ENCODE assay signal across 8 cellular contexts in genomic region chr9:132670816-132671371, GRCh38. TPM values are rescaled to one million over a fixed set of nuclear protein-coding genes. Genes with fewer than 3 reads are reported as not detected.
DNase-seq lines count a peak whose midpoint lies in the region; ATAC-seq lines count a peak whose summit lies in the region.

No MANE protein-coding gene starts in this region.

- peak overlapping the region; percentile 98 for H3K27ac ChIP-seq in cingulate gyrus (ENCODE audit: low read depth, low read length)

- DNase-seq in COLO668 (lab: John Stamatoyannopoulos, UW; ENCODE audit: unreplicated experiment) (peak; percentile 51), HuH-7.5 (ENCODE audit: low spot score) (peak; percentile 35), lung microvascular endothelial cell (ENCODE audit: low read depth in 2 of 2) (peak; percentile 52 to 55), cerebellar cortex (ENCODE audit: low spot score) (no peak)
- DNase-seq in stimulated activated CD8-positive, alpha-beta memory T cell treated with anti-CD3 and anti-CD28 coated beads, Interleukin-2, amount 100 ng/mL, for 48 hours (ENCODE audit: low read depth in 2 of 2), result peak; percentile 11 to 16

- ATAC-seq in GM21381 (IDR thresholded peaks at IDR 0.05; ENCODE audit: unreplicated experiment), result peak; percentile 15
- ATAC-seq in activated CD4-positive, CD25-positive, alpha-beta regulatory T cell treated with anti-CD3 and anti-CD28 coated beads, Interleukin-2, amount 50 U/mL, for 24 hours, result peak; percentile 1 to 6

RNA-seq across cellular contexts. Expression of gene GTF3C4, which starts 0.6 kb away (rescaled TPM):
- total RNA-seq in lung microvascular endothelial cell, result 9.4 and 9.9 TPM in 2 replicates

RNA-seq across cellular contexts. Expression of gene DDX31, which starts 1.1 kb away (rescaled TPM):
- total RNA-seq in lung microvascular endothelial cell, result 5.7 and 9.1 TPM in 2 replicates
